ENCODE assay signal across 1 cellular context in genomic region chr3:49856181-49857005, GRCh38.
TF ChIP-seq lines count a peak whose summit lies in the region.

A gene with protein sequence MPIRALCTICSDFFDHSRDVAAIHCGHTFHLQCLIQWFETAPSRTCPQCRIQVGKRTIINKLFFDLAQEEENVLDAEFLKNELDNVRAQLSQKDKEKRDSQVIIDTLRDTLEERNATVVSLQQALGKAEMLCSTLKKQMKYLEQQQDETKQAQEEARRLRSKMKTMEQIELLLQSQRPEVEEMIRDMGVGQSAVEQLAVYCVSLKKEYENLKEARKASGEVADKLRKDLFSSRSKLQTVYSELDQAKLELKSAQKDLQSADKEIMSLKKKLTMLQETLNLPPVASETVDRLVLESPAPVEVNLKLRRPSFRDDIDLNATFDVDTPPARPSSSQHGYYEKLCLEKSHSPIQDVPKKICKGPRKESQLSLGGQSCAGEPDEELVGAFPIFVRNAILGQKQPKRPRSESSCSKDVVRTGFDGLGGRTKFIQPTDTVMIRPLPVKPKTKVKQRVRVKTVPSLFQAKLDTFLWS (minus strand): TSS chr3:49856564. CDS start chr3:49856453, 111 bp downstream.

TF ChIP-seq in HepG2, 621 proteins besides CTCF, POLR2A, EP300 and RAD21 (continued from another document):
- TF ChIP-seq ZUFSP (CRISPR knock-in tag; IDR thresholded peaks at IDR 0.05; ENCODE audit: borderline replicate concordance), result no peak
- no peak for TF ChIP-seq GTF2F1 (IDR thresholded peaks at IDR 0.05; ENCODE audit: low read length)
- peak; percentile 72 for TF ChIP-seq RBFOX2 (IDR thresholded peaks at IDR 0.05; ENCODE audit: low read depth, low read length)
- 0 out of 2 replicates have a peak, but pooled peaks have one; percentile 41 for TF ChIP-seq ZMYM4 (CRISPR knock-in tag; IDR thresholded peaks at IDR 0.05)
- no peak for TF ChIP-seq ZBTB49 (CRISPR knock-in tag; IDR thresholded peaks at IDR 0.05; ENCODE audit: borderline replicate concordance)
- no peak; the same call in 1 of the 2 replicates for TF ChIP-seq HCFC1 (IDR thresholded peaks at IDR 0.05; ENCODE audit: low read depth, low read length)
- TF ChIP-seq MYNN (CRISPR knock-in tag; IDR thresholded peaks at IDR 0.05; ENCODE audit: low read depth), result 0 out of 2 replicates have a peak, but pooled peaks have one; percentile 33
- TF ChIP-seq ZFP82 (CRISPR knock-in tag; IDR thresholded peaks at IDR 0.05; ENCODE audit: borderline replicate concordance), result no peak
- no peak for TF ChIP-seq JUN (CRISPR knock-in tag; IDR thresholded peaks at IDR 0.05)
- no peak for TF ChIP-seq RAD51 (IDR thresholded peaks at IDR 0.05; ENCODE audit: borderline replicate concordance)
